Comparison of ENCODE assay signal across 8 cellular contexts in genomic region chr19:55655648-55656040, GRCh38. TPM values are rescaled to one million over a fixed set of nuclear protein-coding genes. Genes with fewer than 3 reads are reported as not detected.
DNase-seq lines count a peak whose midpoint lies in the region; ATAC-seq, FAIRE-seq and TF ChIP-seq lines count a peak whose summit lies in the region.

No MANE protein-coding gene starts in this region.

- H4K20me1 ChIP-seq in K562 (replicated peaks; ENCODE audit: control insufficient read depth, insufficient read depth, low read length), result peaks cover 42% of the 10 kb centered on the region

- H3K4me2 ChIP-seq in K562 (ENCODE audit: insufficient read depth, low read length), result peak overlapping the region; percentile 99

- under 1% methylated on average over 12 of the region's 19 CpGs for WGBS in K562 (ENCODE audit: insufficient coverage, low coverage, missing lambda C conversion rate)
- 0% methylated on average over 19 of the region's 19 CpGs for WGBS in lung, 2 donors

- H3K4me3 ChIP-seq in K562 (peak overlapping the region; percentile 70), lung (peak overlapping the region; percentile 89)

- TF ChIP-seq CTCF in K562 (IDR thresholded peaks at IDR 0.05 in 2 of 3, conservative IDR thresholded peaks at IDR 0.05 in 1 of 3; ENCODE audit: insufficient read depth in 2 of 3, low read depth in 1 of 3, low read length in 3 of 3) (no peak), lung (IDR thresholded peaks at IDR 0.05; ENCODE audit: control extremely low read depth, extremely low read depth) (no peak), type B pancreatic cell (conservative IDR thresholded peaks at IDR 0.05) (no peak)

- DNase-seq in activated naive CD4-positive, alpha-beta T cell treated with anti-CD3 and anti-CD28 coated beads for 36 hours, result no peak
- DNase-seq in activated naive CD4-positive, alpha-beta T cell treated with anti-CD3 and anti-CD28 coated beads, Interleukin-2, amount 50 U/mL, for 16 hours, result no peak
- no peak for DNase-seq in K562 (ENCODE audit: extremely low read depth in 1 of 4, low spot score in 3 of 4)
- no peak for DNase-seq in lung (ENCODE audit: low spot score)
- no peak for DNase-seq in type B pancreatic cell (ENCODE audit: extremely low spot score, unreplicated experiment)
- DNase-seq in DMS153 treated with DMSO at 0.1 percent for 48 hours (lab: John Stamatoyannopoulos, UW; ENCODE audit: unreplicated experiment), result no peak

- H3K27ac Mint-ChIP-seq in activated naive CD4-positive, alpha-beta T cell treated with anti-CD3 and anti-CD28 coated beads for 36 hours, result peak overlapping the region; percentile 96
- peak overlapping the region; percentile 99 for H3K27ac Mint-ChIP-seq in type B pancreatic cell

- TF ChIP-seq EP300 in K562 (IDR thresholded peaks at IDR 0.05; ENCODE audit: low read length), result no peak

- peaks cover 58% of the 10 kb centered on the region for H3K79me2 ChIP-seq in K562 (ENCODE audit: control insufficient read depth, insufficient read depth, low read length)

- peak overlapping the region; percentile 73 for H2AFZ ChIP-seq in K562 (ENCODE audit: low read depth, low read length)

- H3K27me3 ChIP-seq in K562 (ENCODE audit: control insufficient read depth in 2 of 2, insufficient read depth in 2 of 2, low read length in 2 of 2) (no peaks in the 10 kb centered on the region), lung (ENCODE audit: control insufficient read depth, insufficient read depth) (no peaks in the 10 kb centered on the region)

- peak overlapping the region; percentile 100 for H3K27ac ChIP-seq in K562 (ENCODE audit: extremely low read depth, low read depth, low read length)
- peak overlapping the region; percentile 90 to 97 for H3K27ac ChIP-seq in lung (ENCODE audit: low read depth in 1 of 2, low read length in 1 of 2)

- ATAC-seq in K562, result no peak
- ATAC-seq in lung (ENCODE audit: insufficient read depth, low FRiP score), result no peak
- no peak for ATAC-seq in HG03457 (IDR thresholded peaks at IDR 0.05; ENCODE audit: unreplicated experiment)
- no peak for ATAC-seq in GM18511 (IDR thresholded peaks at IDR 0.05; ENCODE audit: unreplicated experiment)

- TF ChIP-seq RAD21 in K562 (CRISPR knock-in tag; conservative IDR thresholded peaks at IDR 0.05 in 1 of 2, IDR thresholded peaks at IDR 0.05 in 1 of 2), result no peak

- intact Hi-C loops in activated naive CD4-positive, alpha-beta T cell treated with anti-CD3 and anti-CD28 coated beads for 36 hours (cut with micrococcal nuclease), result loop anchor here (1.0 to 10.0 kb wide), 7 partner anchors 20 to 1465 kb away; partner anchors contain the start of genes EPN1, LENG9, TSEN34 and ZNF444
- intact Hi-C loops in K562 (cut with micrococcal nuclease), result no loop called here

- POLR2A ChIA-PET in K562 (lab: Yijun Ruan, JAX), result interaction anchor here (0.7 to 3.5 kb wide), 4 partner anchors 9 to 34 kb away, joined by 3 to 21 read pairs (median 8); no protein-coding TSS in a partner anchor

- peak overlapping the region; percentile 88 for H3K4me3 Mint-ChIP-seq in activated naive CD4-positive, alpha-beta T cell treated with anti-CD3 and anti-CD28 coated beads for 36 hours
- H3K4me3 Mint-ChIP-seq in type B pancreatic cell, result peak overlapping the region; percentile 97

- H3K9me3 ChIP-seq in K562 (replicated peaks; ENCODE audit: control insufficient read depth, insufficient read depth, low read depth, low read length), result no peaks in the 10 kb centered on the region
- H3K9me3 ChIP-seq in lung (ENCODE audit: control insufficient read depth in 2 of 2, insufficient read depth in 1 of 2, low read length in 1 of 2), result no peaks in the 10 kb centered on the region

- no peak for TF ChIP-seq POLR2A in K562 (conservative IDR thresholded peaks at IDR 0.05)

- no peaks in the 10 kb centered on the region for H3K9me3 Mint-ChIP-seq in activated naive CD4-positive, alpha-beta T cell treated with anti-CD3 and anti-CD28 coated beads for 36 hours
- H3K9me3 Mint-ChIP-seq in type B pancreatic cell, result no peaks in the 10 kb centered on the region

- H3K27me3 Mint-ChIP-seq in activated naive CD4-positive, alpha-beta T cell treated with anti-CD3 and anti-CD28 coated beads for 36 hours (ENCODE audit: low read depth), result no peaks in the 10 kb centered on the region
- no peaks in the 10 kb centered on the region for H3K27me3 Mint-ChIP-seq in type B pancreatic cell

- in situ Hi-C loops in K562 (cut with MboI), result no loop called here

- peaks cover 71% of the 10 kb centered on the region for H3K36me3 ChIP-seq in K562 (ENCODE audit: control insufficient read depth, insufficient read depth, low read length)
- H3K36me3 ChIP-seq in lung (ENCODE audit: control insufficient read depth in 2 of 2, insufficient read depth in 2 of 2, low read length in 2 of 2), result peaks cover 2 to 20% of the 10 kb centered on the region in 2 donors

- H3K4me1 ChIP-seq in K562 (replicated peaks in 1 of 2; ENCODE audit: control insufficient read depth in 2 of 2, insufficient read depth in 2 of 2, low read length in 2 of 2) (peaks cover 20 to 55% of the 10 kb centered on the region in 2 experiments; a peak in 4 of 5 replicates), lung (ENCODE audit: control insufficient read depth in 2 of 2, insufficient read depth in 2 of 2, low read length in 2 of 2) (peaks cover 14 to 28% of the 10 kb centered on the region in 2 donors)

- H3K4me1 Mint-ChIP-seq in activated naive CD4-positive, alpha-beta T cell treated with anti-CD3 and anti-CD28 coated beads for 36 hours (ENCODE audit: low read depth), result peaks cover 39% of the 10 kb centered on the region
- peaks cover 17% of the 10 kb centered on the region for H3K4me1 Mint-ChIP-seq in type B pancreatic cell (ENCODE audit: unreplicated experiment)

- H3K36me3 Mint-ChIP-seq in activated naive CD4-positive, alpha-beta T cell treated with anti-CD3 and anti-CD28 coated beads for 36 hours (ENCODE audit: low read depth), result peaks cover 29% of the 10 kb centered on the region
- peaks cover 13% of the 10 kb centered on the region for H3K36me3 Mint-ChIP-seq in type B pancreatic cell

- TSS peak; percentile 51 for BruUV-seq in K562 (replicated peaks; lab: Mats Ljungman, UMichigan)

- CTCF ChIA-PET in activated naive CD4-positive, alpha-beta T cell treated with anti-CD3 and anti-CD28 coated beads for 36 hours (lab: Charles Lee), result no interaction called here
- CTCF ChIA-PET in K562 (lab: Yijun Ruan, JAX; ENCODE audit: low intra/inter-chr PET ratio), result no interaction called here

- peak overlapping the region; percentile 98 to 99 for H3K9ac ChIP-seq in K562 (ENCODE audit: insufficient read depth in 1 of 2, low read depth in 2 of 2, low read length in 2 of 2)

- H3K9me1 ChIP-seq in K562 (ENCODE audit: control insufficient read depth, insufficient read depth, low read length), result peaks cover 6% of the 10 kb centered on the region

- no peak for FAIRE-seq in K562 (lab: Jason Lieb, UNC)

RNA-seq across cellular contexts. Expression of gene U2AF2, which starts 0.8 kb away (rescaled TPM):
- total RNA-seq in activated naive CD4-positive, alpha-beta T cell treated with anti-CD3 and anti-CD28 coated beads for 36 hours, result 100 to 1,000 TPM; 285 to 293 TPM
- 193 and 483 TPM in 2 replicates for total RNA-seq in K562 (2011; cell fraction: chromatin; rRNA removed; ENCODE audit: low replicate concordance)
- total RNA-seq in K562 (2011; cell fraction: nucleolus; rRNA removed), result 266 and 305 TPM in 2 replicates
- 221 and 225 TPM in 2 replicates for total RNA-seq in K562 (2011; cell fraction: nucleoplasm; rRNA removed)
- total RNA-seq in K562 (2014; rRNA removed) (279 and 332 TPM in 2 replicates), K562 (2014; rRNA removed; fragmentation: Illumina TruSeq; extraction: Trizol) (36.8 and 58.9 TPM in 2 replicates), K562 (2015; rRNA removed; fragmentation: Illumina TruSeq; extraction: Trizol) (157 and 162 TPM in 2 replicates), K562 (2021) (304 and 321 TPM in 2 replicates), lung (100 to 1,000 TPM; 109 to 181 TPM), type B pancreatic cell (ENCODE audit: low replicate concordance) (170 and 232 TPM in 2 replicates)
- polyA plus RNA-seq in K562 (2011; rRNA removed) (144 and 156 TPM in 2 replicates), K562 (2014; fragmentation: Illumina TruSeq; extraction: Trizol) (169 and 224 TPM in 2 replicates), K562 (2014; fragmentation: Nextera tagmentation; extraction: Ambion mirVana) (1 to 10 TPM; 3.0 to 4.4 TPM), K562 (2014; rRNA removed) (277 and 331 TPM in 2 replicates), lung (100 to 1,000 TPM; 114 to 149 TPM)
- polyA plus RNA-seq in K562 (2011; cell fraction: cytosol; rRNA removed), result 175 and 315 TPM in 2 replicates
- polyA plus RNA-seq in K562 (2011; cell fraction: nucleus; rRNA removed), result 395 and 527 TPM in 2 replicates
- 223 and 263 TPM in 2 replicates for polyA plus RNA-seq in K562 (2012)
- 42.9 and 75.8 TPM in 2 replicates for polyA minus RNA-seq in K562 (2011; rRNA and poly(A)+ RNA removed)
- polyA minus RNA-seq in K562 (2011; cell fraction: cytosol; rRNA and poly(A)+ RNA removed), result 113 and 128 TPM in 2 replicates
- 91.7 and 99.0 TPM in 2 replicates for polyA minus RNA-seq in K562 (2011; cell fraction: nucleus; rRNA and poly(A)+ RNA removed)

RNA-seq across cellular contexts. Expression of gene CCDC106, which starts 7.6 kb away (rescaled TPM):
- total RNA-seq in activated naive CD4-positive, alpha-beta T cell treated with anti-CD3 and anti-CD28 coated beads for 36 hours, result 1 to 10 TPM; 4.2 to 4.4 TPM
- 5.5 and 16.0 TPM in 2 replicates for total RNA-seq in K562 (2011; cell fraction: chromatin; rRNA removed; ENCODE audit: low replicate concordance)
- total RNA-seq in K562 (2011; cell fraction: nucleolus; rRNA removed), result 17.5 and 18.3 TPM in 2 replicates
- 8.7 and 12.1 TPM in 2 replicates for total RNA-seq in K562 (2011; cell fraction: nucleoplasm; rRNA removed)
- total RNA-seq in K562 (2014; rRNA removed) (17.8 and 21.9 TPM in 2 replicates), K562 (2014; rRNA removed; fragmentation: Illumina TruSeq; extraction: Trizol) (4.2 and 7.0 TPM in 2 replicates), K562 (2015; rRNA removed; fragmentation: Illumina TruSeq; extraction: Trizol) (12.2 and 14.3 TPM in 2 replicates), K562 (2021) (27.5 and 28.2 TPM in 2 replicates), lung (10 to 100 TPM; 11.9 to 16.8 TPM), type B pancreatic cell (ENCODE audit: low replicate concordance) (16.1 and 18.1 TPM in 2 replicates)
- polyA plus RNA-seq in K562 (2011; rRNA removed) (7.6 and 11.2 TPM in 2 replicates), K562 (2014; fragmentation: Illumina TruSeq; extraction: Trizol) (19.1 and 21.9 TPM in 2 replicates), K562 (2014; fragmentation: Nextera tagmentation; extraction: Ambion mirVana) (under 1 TPM in 1 of 2 experiments, not detected in 1; 0.10 TPM), K562 (2014; rRNA removed) (24.1 and 25.9 TPM in 2 replicates), lung (10 to 100 TPM in 1 of 2 donors, 1 to 10 TPM in 1; 8.3 to 25.9 TPM)
- 11.0 and 22.8 TPM in 2 replicates for polyA plus RNA-seq in K562 (2011; cell fraction: cytosol; rRNA removed)
- 16.4 and 27.9 TPM in 2 replicates for polyA plus RNA-seq in K562 (2011; cell fraction: nucleus; rRNA removed)
- 22.8 and 23.5 TPM in 2 replicates for polyA plus RNA-seq in K562 (2012)
- polyA minus RNA-seq in K562 (2011; rRNA and poly(A)+ RNA removed), result 1.8 and 1.9 TPM in 2 replicates
- 7.2 and 12.6 TPM in 2 replicates for polyA minus RNA-seq in K562 (2011; cell fraction: cytosol; rRNA and poly(A)+ RNA removed)
- polyA minus RNA-seq in K562 (2011; cell fraction: nucleus; rRNA and poly(A)+ RNA removed), result 5.3 and 6.4 TPM in 2 replicates

RNA-seq across cellular contexts. Expression of gene ZNF581, which starts 12.2 kb away (rescaled TPM):
- total RNA-seq in activated naive CD4-positive, alpha-beta T cell treated with anti-CD3 and anti-CD28 coated beads for 36 hours, result 10 to 100 TPM; 18.0 to 20.7 TPM
- 8.2 and 21.8 TPM in 2 replicates for total RNA-seq in K562 (2011; cell fraction: chromatin; rRNA removed; ENCODE audit: low replicate concordance)
- total RNA-seq in K562 (2011; cell fraction: nucleolus; rRNA removed), result 20.3 and 21.3 TPM in 2 replicates
- total RNA-seq in K562 (2011; cell fraction: nucleoplasm; rRNA removed), result 16.7 and 16.8 TPM in 2 replicates
- 18.6 and 26.4 TPM in 2 replicates for total RNA-seq in K562 (2014; rRNA removed)
- total RNA-seq in K562 (2014; rRNA removed; fragmentation: Illumina TruSeq; extraction: Trizol), result 7.3 and 8.5 TPM in 2 replicates
- total RNA-seq in K562 (2015; rRNA removed; fragmentation: Illumina TruSeq; extraction: Trizol), result 8.6 and 11.0 TPM in 2 replicates
- 35.7 and 39.4 TPM in 2 replicates for total RNA-seq in K562 (2021)
- polyA plus RNA-seq in K562 (2011; rRNA removed), result 15.4 and 26.0 TPM in 2 replicates
- polyA plus RNA-seq in K562 (2011; cell fraction: cytosol; rRNA removed), result 30.9 and 47.7 TPM in 2 replicates
- 24.0 and 27.6 TPM in 2 replicates for polyA plus RNA-seq in K562 (2011; cell fraction: nucleus; rRNA removed)
- 19.0 and 47.4 TPM in 2 replicates for polyA plus RNA-seq in K562 (2012)
- 15.7 and 23.2 TPM in 2 replicates for polyA plus RNA-seq in K562 (2014; fragmentation: Illumina TruSeq; extraction: Trizol)
- polyA plus RNA-seq in K562 (2014; fragmentation: Nextera tagmentation; extraction: Ambion mirVana), result 1 to 10 TPM; 2.4 to 5.8 TPM
- polyA plus RNA-seq in K562 (2014; rRNA removed), result 23.2 and 24.0 TPM in 2 replicates
- 11.6 and 13.6 TPM in 2 replicates for polyA minus RNA-seq in K562 (2011; rRNA and poly(A)+ RNA removed)
- polyA minus RNA-seq in K562 (2011; cell fraction: cytosol; rRNA and poly(A)+ RNA removed), result 15.3 and 31.1 TPM in 2 replicates
- 4.4 and 6.6 TPM in 2 replicates for polyA minus RNA-seq in K562 (2011; cell fraction: nucleus; rRNA and poly(A)+ RNA removed)
- 10 to 100 TPM; 15.7 to 18.1 TPM for total RNA-seq in lung
- 10 to 100 TPM; 15.0 to 15.5 TPM for polyA plus RNA-seq in lung
- 41.3 and 43.1 TPM in 2 replicates for total RNA-seq in type B pancreatic cell (ENCODE audit: low replicate concordance)

RNA-seq across cellular contexts. Expression of gene ZNF580, which starts 14.8 kb away (rescaled TPM):
- total RNA-seq in activated naive CD4-positive, alpha-beta T cell treated with anti-CD3 and anti-CD28 coated beads for 36 hours, result 10 to 100 TPM; 18.1 to 18.7 TPM
- 26.2 and 41.7 TPM in 2 replicates for total RNA-seq in K562 (2011; cell fraction: chromatin; rRNA removed; ENCODE audit: low replicate concordance)
- 16.2 and 20.0 TPM in 2 replicates for total RNA-seq in K562 (2011; cell fraction: nucleolus; rRNA removed)
- total RNA-seq in K562 (2011; cell fraction: nucleoplasm; rRNA removed), result 33.4 and 56.4 TPM in 2 replicates
- 13.9 and 24.4 TPM in 2 replicates for total RNA-seq in K562 (2014; rRNA removed)
- total RNA-seq in K562 (2014; rRNA removed; fragmentation: Illumina TruSeq; extraction: Trizol), result 5.2 and 5.7 TPM in 2 replicates
- 6.0 and 6.8 TPM in 2 replicates for total RNA-seq in K562 (2015; rRNA removed; fragmentation: Illumina TruSeq; extraction: Trizol)
- total RNA-seq in K562 (2021), result 38.0 and 47.4 TPM in 2 replicates
- 5.0 and 7.7 TPM in 2 replicates for polyA plus RNA-seq in K562 (2011; rRNA removed)
- 10.9 and 21.1 TPM in 2 replicates for polyA plus RNA-seq in K562 (2011; cell fraction: cytosol; rRNA removed)
- 39.9 and 68.6 TPM in 2 replicates for polyA plus RNA-seq in K562 (2011; cell fraction: nucleus; rRNA removed)
- 41.5 and 62.4 TPM in 2 replicates for polyA plus RNA-seq in K562 (2012)
- polyA plus RNA-seq in K562 (2014; fragmentation: Illumina TruSeq; extraction: Trizol), result 12.7 and 15.5 TPM in 2 replicates
- 1 to 10 TPM; 2.3 to 3.9 TPM for polyA plus RNA-seq in K562 (2014; fragmentation: Nextera tagmentation; extraction: Ambion mirVana)
- 25.2 and 30.8 TPM in 2 replicates for polyA plus RNA-seq in K562 (2014; rRNA removed)
- polyA minus RNA-seq in K562 (2011; rRNA and poly(A)+ RNA removed), result 4.4 and 4.6 TPM in 2 replicates
- polyA minus RNA-seq in K562 (2011; cell fraction: cytosol; rRNA and poly(A)+ RNA removed), result 12.2 and 16.3 TPM in 2 replicates
- 7.3 and 8.8 TPM in 2 replicates for polyA minus RNA-seq in K562 (2011; cell fraction: nucleus; rRNA and poly(A)+ RNA removed)
- total RNA-seq in lung, result 10 to 100 TPM; 11.1 to 41.3 TPM
- 10 to 100 TPM; 22.3 to 39.3 TPM for polyA plus RNA-seq in lung
- total RNA-seq in type B pancreatic cell (ENCODE audit: low replicate concordance), result 28.5 and 37.4 TPM in 2 replicates

RNA-seq across cellular contexts. Expression of gene EPN1, which starts 19.4 kb away (rescaled TPM):
- total RNA-seq in activated naive CD4-positive, alpha-beta T cell treated with anti-CD3 and anti-CD28 coated beads for 36 hours, result 10 to 100 TPM; 23.4 TPM
- 32.5 and 96.7 TPM in 2 replicates for total RNA-seq in K562 (2011; cell fraction: chromatin; rRNA removed; ENCODE audit: low replicate concordance)
- 37.1 and 45.4 TPM in 2 replicates for total RNA-seq in K562 (2011; cell fraction: nucleolus; rRNA removed)
- total RNA-seq in K562 (2011; cell fraction: nucleoplasm; rRNA removed), result 46.5 and 48.0 TPM in 2 replicates
- total RNA-seq in K562 (2014; rRNA removed) (25.4 and 33.8 TPM in 2 replicates), K562 (2014; rRNA removed; fragmentation: Illumina TruSeq; extraction: Trizol) (5.1 and 6.4 TPM in 2 replicates), K562 (2015; rRNA removed; fragmentation: Illumina TruSeq; extraction: Trizol) (12.7 and 14.6 TPM in 2 replicates), K562 (2021) (138 and 142 TPM in 2 replicates), lung (100 to 1,000 TPM in 1 of 2 donors, 10 to 100 TPM in 1; 84.8 to 140 TPM), type B pancreatic cell (ENCODE audit: low replicate concordance) (121 and 127 TPM in 2 replicates)
- polyA plus RNA-seq in K562 (2011; rRNA removed) (11.3 and 22.8 TPM in 2 replicates), K562 (2014; fragmentation: Illumina TruSeq; extraction: Trizol) (14.9 and 33.1 TPM in 2 replicates), K562 (2014; fragmentation: Nextera tagmentation; extraction: Ambion mirVana) (under 1 TPM; 0.08 to 0.15 TPM), K562 (2014; rRNA removed) (44.7 and 47.2 TPM in 2 replicates), lung (100 to 1,000 TPM in 1 of 2 donors, 10 to 100 TPM in 1; 92.0 to 107 TPM)
- 17.5 and 44.0 TPM in 2 replicates for polyA plus RNA-seq in K562 (2011; cell fraction: cytosol; rRNA removed)
- polyA plus RNA-seq in K562 (2011; cell fraction: nucleus; rRNA removed), result 19.3 and 25.8 TPM in 2 replicates
- 56.6 and 92.1 TPM in 2 replicates for polyA plus RNA-seq in K562 (2012)
- 17.8 and 24.4 TPM in 2 replicates for polyA minus RNA-seq in K562 (2011; rRNA and poly(A)+ RNA removed)
- 57.1 and 83.4 TPM in 2 replicates for polyA minus RNA-seq in K562 (2011; cell fraction: cytosol; rRNA and poly(A)+ RNA removed)
- polyA minus RNA-seq in K562 (2011; cell fraction: nucleus; rRNA and poly(A)+ RNA removed), result 8.9 and 16.7 TPM in 2 replicates
